Comparison of ENCODE assay signal across 8 cellular contexts in the genomic region with DNA sequence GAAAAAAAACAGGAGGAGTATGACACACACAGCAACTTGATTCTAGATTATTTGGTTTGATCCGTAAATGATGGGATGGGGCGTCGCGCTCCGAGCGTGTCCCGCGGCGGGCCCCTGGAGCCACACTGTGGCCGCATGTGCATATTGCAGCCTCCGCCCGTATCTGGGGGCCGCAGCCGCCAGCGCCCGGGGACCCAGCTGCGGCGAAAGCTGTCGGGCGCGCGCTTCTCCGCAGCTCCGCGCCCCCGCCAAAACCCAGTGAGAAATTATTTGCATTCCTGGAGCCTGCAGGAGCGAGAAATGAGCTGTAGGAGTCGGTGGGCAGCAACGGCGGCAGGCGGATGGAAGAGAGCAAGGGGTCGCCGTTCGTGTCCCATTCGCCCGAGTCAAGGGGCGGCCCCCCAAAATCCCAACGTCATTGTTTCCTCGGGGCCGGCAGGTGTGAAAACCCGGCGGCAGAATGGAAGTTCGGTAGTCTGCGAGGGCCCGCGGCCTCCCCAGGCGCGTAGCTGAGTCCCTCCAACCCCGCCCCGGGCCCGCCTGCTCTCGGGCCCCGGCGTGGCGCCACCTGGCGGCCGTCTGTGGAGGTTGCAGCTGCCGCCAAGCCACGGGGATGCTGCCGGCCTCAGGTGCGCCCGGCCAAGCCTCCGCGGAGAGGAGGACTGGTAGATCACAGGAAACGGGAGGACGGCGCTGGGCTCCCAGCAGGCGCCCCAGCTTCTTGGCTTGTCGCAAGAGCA.
DNase-seq lines count a peak whose midpoint lies in the region; ATAC-seq and TF ChIP-seq lines count a peak whose summit lies in the region.
"Not testable (repeated sequence)": the region's sequence is repeated elsewhere in the genome, so short reads cannot be mapped to it uniquely, and the experiment has no call there.

No MANE protein-coding gene starts in this region.

- TF ChIP-seq CTCF in GM12865 (IDR thresholded peaks at IDR 0.05; ENCODE audit: insufficient read depth, low read depth, low read length, missing control alignments) (peak; percentile 54), parathyroid adenoma (IDR thresholded peaks at IDR 0.05) (peak; percentile 62), testis (IDR thresholded peaks at IDR 0.05) (peak; percentile 68 to 93 (median 88))

- not testable (repeated sequence) for H3K79me2 ChIP-seq in parathyroid adenoma

- ATAC-seq in HG02642 (IDR thresholded peaks at IDR 0.05; ENCODE audit: poor library complexity, unreplicated experiment) (peak; percentile 96), Right ventricle myocardium superior (ENCODE audit: poor library complexity) (peak; percentile 98)

- TF ChIP-seq POLR2A in testis (IDR thresholded peaks at IDR 0.05) = not testable (repeated sequence)

- H3K9ac ChIP-seq in parathyroid adenoma = not testable (repeated sequence)

- H3K4me3 ChIP-seq in GM12865 (ENCODE audit: low read depth, low read length) = not testable (repeated sequence)
- H3K4me3 ChIP-seq in parathyroid adenoma (ENCODE audit: low read depth, low read length) (peak overlapping the region; percentile 22), testis (peak overlapping the region; percentile 37 to 61)

- WGBS in testis, 2 donors = 0% methylated on average over 6 of the region's 69 CpGs; no CpG with 5 or more reads in 1 of the 2 donors

- H3K27ac ChIP-seq in parathyroid adenoma (peak overlapping the region; percentile 36), testis (peak overlapping the region; percentile 75 to 80)

- intact Hi-C loops in Right ventricle myocardium superior (cut with DNase I); testis (cut with DNase I; ENCODE audit: low total_unique reads): not testable (repeated sequence)

- not testable (repeated sequence) for H3K9me3 Mint-ChIP-seq in activated naive CD4-positive, alpha-beta T cell treated with anti-CD3 and anti-CD28 coated beads, Interleukin-2, amount 50 U/mL, for 24 hours

- H3K27me3 Mint-ChIP-seq in activated naive CD4-positive, alpha-beta T cell treated with anti-CD3 and anti-CD28 coated beads, Interleukin-2, amount 50 U/mL, for 24 hours = not testable (repeated sequence)

- H3K27me3 ChIP-seq in parathyroid adenoma (ENCODE audit: control insufficient read depth, insufficient read depth, low read length); testis: not testable (repeated sequence)

- not testable (repeated sequence) for H3K36me3 ChIP-seq in parathyroid adenoma (ENCODE audit: control insufficient read depth, insufficient read depth, low read length); testis (ENCODE audit: low read depth, missing control alignments)

- not testable (repeated sequence) for H3K27ac Mint-ChIP-seq in activated naive CD4-positive, alpha-beta T cell treated with anti-CD3 and anti-CD28 coated beads, Interleukin-2, amount 50 U/mL, for 24 hours

- H3K4me1 ChIP-seq in parathyroid adenoma, testis: not testable (repeated sequence)

- not testable (repeated sequence) for H3K9me3 ChIP-seq in parathyroid adenoma (ENCODE audit: control insufficient read depth, low read length); testis

- peak; percentile 78 for DNase-seq in GM12865 (ENCODE audit: low read depth)
- peak; percentile 20 for DNase-seq in NCI-H1048 (lab: John Stamatoyannopoulos, UW)
- peak; percentile 56 for DNase-seq in SW480 (ENCODE audit: low spot score)
- DNase-seq in Right ventricle myocardium superior = peak; percentile 89
- peak; percentile 84 for DNase-seq in testis

- peak overlapping the region; percentile 66 for H3K4me3 Mint-ChIP-seq in activated naive CD4-positive, alpha-beta T cell treated with anti-CD3 and anti-CD28 coated beads, Interleukin-2, amount 50 U/mL, for 24 hours

- not testable (repeated sequence) for H3K36me3 Mint-ChIP-seq in activated naive CD4-positive, alpha-beta T cell treated with anti-CD3 and anti-CD28 coated beads, Interleukin-2, amount 50 U/mL, for 24 hours

- H3K4me2 ChIP-seq in parathyroid adenoma (ENCODE audit: low read length) = not testable (repeated sequence)

- peak overlapping the region; percentile 68 for H2AFZ ChIP-seq in parathyroid adenoma

- not testable (repeated sequence) for H3K4me1 Mint-ChIP-seq in activated naive CD4-positive, alpha-beta T cell treated with anti-CD3 and anti-CD28 coated beads, Interleukin-2, amount 50 U/mL, for 24 hours

Comparison
In these comparisons a context has a peak if more than half of its experiments do, and no peak if none do; other contexts are left out.
1. DNase-seq: peak in every context shown above with its lines; median percentile 89 in Right ventricle myocardium superior; 84 in testis; 78 in GM12865; 56 in SW480; 20 in NCI-H1048.